17 cellular contexts compared by ENCODE assay signal in the genomic region with DNA sequence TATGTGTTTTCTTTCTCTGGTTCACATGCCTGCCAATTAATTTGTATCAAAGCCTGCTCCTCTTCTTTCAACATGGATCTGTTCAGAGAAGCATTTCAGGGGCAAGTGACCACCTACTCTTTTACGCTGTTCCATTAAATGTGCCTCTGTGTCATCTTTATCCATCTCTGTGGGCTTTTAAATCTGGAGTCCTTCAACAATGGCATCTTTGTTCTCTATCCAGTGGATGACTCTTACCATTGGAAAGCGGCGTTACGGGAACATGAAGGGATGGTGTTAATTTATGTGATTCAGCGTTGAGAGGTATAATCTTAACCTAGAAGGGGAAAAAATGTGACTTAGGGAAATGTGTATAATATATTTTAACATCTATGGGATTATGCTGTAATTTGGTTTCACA.
DNase-seq lines count a peak whose midpoint lies in the region; TF ChIP-seq lines count a peak whose summit lies in the region.
"Had no signal": no experiment of that assay in that cellular context is flagged by ENCODE, and none has a peak within 500 bp of the region (broad histone marks: within the 10 kb centered on the region; RNA-seq: fewer than 3 reads in every experiment).

No MANE protein-coding gene starts in this region.

- H3K27me3 ChIP-seq in dorsolateral prefrontal cortex = no peaks in the 10 kb centered on the region
- no peaks in the 10 kb centered on the region for H3K27me3 ChIP-seq in neuronal stem cell (ENCODE audit: control insufficient read depth in 3 of 3, insufficient read depth in 3 of 3, low read depth in 1 of 3, low read length in 3 of 3)
- H3K27me3 ChIP-seq: BLaER1 treated with 17β-estradiol and CSF1 and Interleukin-3, amounts not matched to agents 10 nM and 100 nM had no signal

- H3K4me1 ChIP-seq in neuronal stem cell (ENCODE audit: control insufficient read depth in 2 of 2, insufficient read depth in 1 of 2, low read depth in 1 of 2, low read length in 2 of 2) = peaks cover 1 to 5% of the 10 kb centered on the region in 2 donors
- H3K4me1 ChIP-seq: A549; BLaER1 treated with 17β-estradiol and CSF1 and Interleukin-3, amounts not matched to agents 10 nM and 100 nM had no signal

- no peak overlapping the region for H2BK12ac ChIP-seq in neuronal stem cell (ENCODE audit: low read length)

- no peak overlapping the region for H2BK120ac ChIP-seq in neuronal stem cell (ENCODE audit: low read depth, low read length)

- no peak overlapping the region for H4K8ac ChIP-seq in neuronal stem cell (ENCODE audit: low read depth, low read length)

- H3K18ac ChIP-seq in neuronal stem cell (ENCODE audit: low read length) = no peak overlapping the region

- no peak for TF ChIP-seq CTCF in dorsolateral prefrontal cortex (IDR thresholded peaks at IDR 0.05 in 54 of 56, conservative IDR thresholded peaks at IDR 0.05 in 2 of 56; ENCODE audit: low read depth in 1 of 56, partially characterized antibody in 56 of 56)

- H3K4me3 ChIP-seq in dorsolateral prefrontal cortex (peak overlapping the region in 32 of 59 donors; percentile 1 to 57 (median 22)), neuronal stem cell (ENCODE audit: low read length in 2 of 2) (no peak overlapping the region)
- H3K4me3 ChIP-seq: A549; BLaER1 treated with 17β-estradiol and CSF1 and Interleukin-3, amounts not matched to agents 10 nM and 100 nM had no signal

- H3K4ac ChIP-seq in neuronal stem cell (ENCODE audit: low read length) = no peak overlapping the region

- no peaks in the 10 kb centered on the region for H3K79me1 ChIP-seq in neuronal stem cell (ENCODE audit: low read depth, low read length)

- peak; percentile 76 for DNase-seq in COLO829 (ENCODE audit: low spot score)
- peak; percentile 62 for DNase-seq in RPMI7951 (ENCODE audit: low read depth)
- no peak for DNase-seq in dorsolateral prefrontal cortex
- no peak for DNase-seq in neuronal stem cell (ENCODE audit: low spot score)
- no peak for DNase-seq in NCI-H1092 (lab: John Stamatoyannopoulos, UW)
- DNase-seq in SIG-M5 treated with dmso at 0.1 percent for 504 hours (lab: John Stamatoyannopoulos, UW; ENCODE audit: unreplicated experiment) = no peak
- DNase-seq in activated gamma-delta T cell treated with Interleukin-2 at 50 U/mL for 16 hours = no peak
- no peak for DNase-seq in activated CD4-positive, alpha-beta T cell treated with anti-CD3 and anti-CD28 coated beads for 48 hours
- DNase-seq: CD8-positive, alpha-beta memory T cell; DND-41; Kasumi-1; NCI-H1417 treated with DMSO at 0.1 percent for 48 hours; NCI-H2029; NCI-H510A; NCI-H82 had no signal

- peak overlapping the region; percentile 80 for H2AFZ ChIP-seq in neuronal stem cell (ENCODE audit: low read length)

- no peak overlapping the region for H2BK15ac ChIP-seq in neuronal stem cell (ENCODE audit: low read length)

- no peak overlapping the region for H3K14ac ChIP-seq in neuronal stem cell (ENCODE audit: low read length)

- H2AK5ac ChIP-seq in neuronal stem cell (ENCODE audit: low read depth, low read length) = no peak overlapping the region

- no peaks in the 10 kb centered on the region for H3K36me3 ChIP-seq in neuronal stem cell (replicated peaks in 1 of 2; ENCODE audit: control insufficient read depth in 2 of 2, insufficient read depth in 2 of 2, low read length in 2 of 2)
- H3K36me3 ChIP-seq: BLaER1 treated with 17β-estradiol and CSF1 and Interleukin-3, amounts not matched to agents 10 nM and 100 nM had no signal

- H4K91ac ChIP-seq in neuronal stem cell (ENCODE audit: low read depth, low read length, poor library complexity) = no peak overlapping the region

- H3K27ac ChIP-seq in dorsolateral prefrontal cortex (peak overlapping the region in 1 of 59 donors; percentile 53), neuronal stem cell (replicated peaks; ENCODE audit: low read length) (no peak overlapping the region)
- H3K27ac ChIP-seq: A549; BLaER1 treated with 17β-estradiol and CSF1 and Interleukin-3, amounts not matched to agents 10 nM and 100 nM had no signal

- intact Hi-C loops in dorsolateral prefrontal cortex (cut with DNase I) = no loop called here

- no peak overlapping the region for H3K23ac ChIP-seq in neuronal stem cell (ENCODE audit: low read depth, low read length, poor library complexity)

- H3K9ac ChIP-seq in neuronal stem cell (ENCODE audit: low read depth, low read length, poor library complexity) = no peak overlapping the region
- H3K9ac ChIP-seq: BLaER1 treated with 17β-estradiol and CSF1 and Interleukin-3, amounts not matched to agents 10 nM and 100 nM had no signal

- no CpG with 5 or more reads among the region's 5 CpGs for WGBS in neuronal stem cell (ENCODE audit: extremely low coverage in 2 of 2, insufficient read length in 2 of 2, insufficient replicate concordance in 1 of 2), 2 donors

- H3K9me3 ChIP-seq in neuronal stem cell (replicated peaks in 1 of 2; ENCODE audit: control insufficient read depth in 2 of 2, insufficient read depth in 1 of 2, low read depth in 1 of 2, low read length in 2 of 2) = peaks cover 0 to 5% of the 10 kb centered on the region in 2 donors
- H3K9me3 ChIP-seq: A549 had no signal

- no peak overlapping the region for H3K4me2 ChIP-seq in neuronal stem cell (ENCODE audit: insufficient read depth, low read length, poor library complexity, severe bottlenecking)
- H3K4me2 ChIP-seq: A549; BLaER1 treated with 17β-estradiol and CSF1 and Interleukin-3, amounts not matched to agents 10 nM and 100 nM had no signal

- H2BK5ac ChIP-seq in neuronal stem cell (ENCODE audit: low read length) = no peak overlapping the region

Comparison
In these comparisons a context has a peak if more than half of its experiments do, and no peak if none do; other contexts are left out.
1. DNase-seq: peak in COLO829 (single experiment) and RPMI7951 (single experiment); none in dorsolateral prefrontal cortex (0 of 10), neuronal stem cell (single experiment), NCI-H1092 (single experiment), SIG-M5 treated with dmso at 0.1 percent for 504 hours (single experiment), activated gamma-delta T cell treated with Interleukin-2 at 50 U/mL for 16 hours (single experiment) and activated CD4-positive, alpha-beta T cell treated with anti-CD3 and anti-CD28 coated beads for 48 hours (single experiment).
2. H3K4me3 ChIP-seq: peak in dorsolateral prefrontal cortex (32 of 59); none in neuronal stem cell (0 of 2).